ENCODE assay signal across 8 cellular contexts in the genomic region with DNA sequence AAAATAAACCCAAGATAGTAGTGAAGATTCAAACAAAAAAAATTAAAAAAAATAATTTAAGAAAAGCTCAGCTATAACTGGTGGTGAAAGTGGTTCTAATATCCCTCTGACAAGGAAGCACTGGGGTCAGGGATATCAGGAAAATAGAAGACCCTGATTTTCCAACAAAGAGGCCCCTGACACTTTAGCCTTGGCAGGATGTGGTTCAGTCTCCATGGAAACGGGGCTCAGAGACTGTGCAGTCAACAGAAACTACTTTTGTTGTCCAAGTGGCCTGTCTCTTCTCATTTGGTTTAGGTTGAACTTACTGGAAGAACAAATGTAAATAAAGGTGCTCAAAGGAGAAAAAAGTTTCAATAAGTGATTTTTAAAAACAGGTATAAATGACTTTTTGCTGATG. TPM values are rescaled to one million over a fixed set of nuclear protein-coding genes. Genes with fewer than 3 reads are reported as not detected.
DNase-seq lines count a peak whose midpoint lies in the region; TF ChIP-seq lines count a peak whose summit lies in the region.

No MANE protein-coding gene starts in this region.

- peak overlapping the region in 3 of 4 donors; percentile 5 to 29 (median 27) for H3K27ac ChIP-seq in esophagus squamous epithelium

- H3K27me3 ChIP-seq in esophagus squamous epithelium = no peaks in the 10 kb centered on the region

- intact Hi-C loops in esophagus squamous epithelium (cut with DNase I) = no loop called here

- peaks cover 0 to 14% (median 0%) of the 10 kb centered on the region in 3 donors for H3K4me1 ChIP-seq in esophagus squamous epithelium

- no peaks in the 10 kb centered on the region for H3K9me3 ChIP-seq in esophagus squamous epithelium

- TF ChIP-seq POLR2A in esophagus squamous epithelium (IDR thresholded peaks at IDR 0.05) = no peak

- 56 to 61% methylated on average over 1 of the region's 1 CpG for WGBS in esophagus squamous epithelium, 2 donors

- TF ChIP-seq CTCF in esophagus squamous epithelium (IDR thresholded peaks at IDR 0.05) = no peak

- H3K4me3 ChIP-seq in esophagus squamous epithelium = no peak overlapping the region

- peaks cover 0 to 100% (median 13%) of the 10 kb centered on the region in 3 donors for H3K36me3 ChIP-seq in esophagus squamous epithelium

- DNase-seq in activated CD4-positive, CD25-positive, alpha-beta regulatory T cell treated with anti-CD3 and anti-CD28 coated beads, Interleukin-2, amount 50 U/mL, for 16 hours (ENCODE audit: low read depth, low spot score) = peak; percentile 9
- no peak for DNase-seq in activated CD4-positive, CD25-positive, alpha-beta regulatory T cell treated with anti-CD3 and anti-CD28 coated beads, Interleukin-2, amount 50 U/mL, for 72 hours
- DNase-seq in T-helper 9 cell (peak; percentile 18), esophagus squamous epithelium (lab: John Stamatoyannopoulos, UW) (no peak), KG1 (lab: John Stamatoyannopoulos, UW) (no peak), putamen (ENCODE audit: low spot score) (no peak), SIG-M5 treated with dmso at 0.1 percent for 504 hours (lab: John Stamatoyannopoulos, UW; ENCODE audit: unreplicated experiment) (no peak)
- DNase-seq in stimulated activated CD8-positive, alpha-beta memory T cell treated with anti-CD3 and anti-CD28 coated beads, Interleukin-2, amount 100 ng/mL, for 48 hours (ENCODE audit: low read depth in 2 of 2) = peak; percentile 3 to 14

RNA-seq across cellular contexts. Expression of a gene that starts 27.2 kb away (rescaled TPM):
- total RNA-seq in esophagus squamous epithelium = 10 to 100 TPM; 16.5 to 38.7 (median 26.7) TPM

RNA-seq across cellular contexts. Expression of a gene that starts 38.0 kb away (rescaled TPM):
- total RNA-seq in esophagus squamous epithelium = 1 to 10 TPM; 1.7 to 5.8 (median 3.6) TPM

RNA-seq across cellular contexts. Expression of a gene that starts 53.4 kb away (rescaled TPM):
- total RNA-seq in esophagus squamous epithelium = 10 to 100 TPM; 14.7 to 53.2 (median 32.9) TPM

Comparison
In these comparisons a context has a peak if more than half of its experiments do, and no peak if none do; other contexts are left out.
1. DNase-seq: peak in activated CD4-positive, CD25-positive, alpha-beta regulatory T cell treated with anti-CD3 and anti-CD28 coated beads, Interleukin-2, amount 50 U/mL, for 16 hours (single experiment), T-helper 9 cell (single experiment) and stimulated activated CD8-positive, alpha-beta memory T cell treated with anti-CD3 and anti-CD28 coated beads, Interleukin-2, amount 100 ng/mL, for 48 hours (2 of 2); none in activated CD4-positive, CD25-positive, alpha-beta regulatory T cell treated with anti-CD3 and anti-CD28 coated beads, Interleukin-2, amount 50 U/mL, for 72 hours (single experiment), esophagus squamous epithelium (single experiment), KG1 (single experiment), putamen (single experiment) and SIG-M5 treated with dmso at 0.1 percent for 504 hours (single experiment).